In the genomic region with DNA sequence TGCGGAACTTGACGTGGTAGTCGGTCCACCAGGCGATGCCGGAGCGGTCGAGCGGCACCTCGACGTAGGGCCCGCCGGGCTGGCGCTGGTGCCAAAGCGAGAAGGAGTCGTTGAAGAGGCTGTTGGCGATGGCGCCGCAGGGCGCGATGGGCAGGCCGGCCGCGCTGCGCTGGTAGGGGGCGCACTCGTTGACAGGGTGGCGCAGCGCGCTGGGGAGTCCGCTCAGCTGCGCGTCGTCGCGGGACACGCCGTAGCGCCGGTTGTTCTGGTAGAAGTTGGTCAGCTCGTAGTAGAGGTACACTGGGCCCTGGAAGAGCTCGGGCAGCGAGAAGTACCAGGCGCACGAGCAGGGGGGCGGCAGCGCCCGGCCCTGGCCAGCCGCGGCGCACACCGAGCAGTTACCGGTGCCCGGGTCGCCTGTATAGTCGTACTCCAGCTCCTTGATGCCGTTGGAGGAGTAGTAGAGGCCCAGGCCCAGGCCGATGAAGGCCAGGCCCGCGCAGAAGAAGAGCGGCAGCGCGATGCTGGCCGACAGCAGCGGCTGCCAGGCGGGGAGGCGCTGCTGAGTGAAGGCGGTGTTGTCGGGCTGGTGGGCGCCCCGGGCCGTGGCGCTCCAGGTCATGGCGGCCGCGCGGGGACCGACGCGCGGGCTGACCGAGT, we compare ENCODE assay signal across 9 cellular contexts. TPM values are rescaled to one million over a fixed set of nuclear protein-coding genes. Genes with fewer than 3 reads are reported as not detected.
DNase-seq lines count a peak whose midpoint lies in the region; ATAC-seq and TF ChIP-seq lines count a peak whose summit lies in the region.
"Had no signal": no experiment of that assay in that cellular context is flagged by ENCODE, and none has a peak within 500 bp of the region (broad histone marks: within the 10 kb centered on the region; RNA-seq: fewer than 3 reads in every experiment).

No MANE protein-coding gene starts in this region.

- ATAC-seq in HG02610 (IDR thresholded peaks at IDR 0.05; ENCODE audit: unreplicated experiment) (peak; percentile 63), activated B cell treated with CpG ODN at 0.5 μM for 24 hours (ENCODE audit: low read depth) (peak; percentile 73)

- H3K27ac Mint-ChIP-seq in activated B cell treated with CpG ODN at 0.5 μM for 24 hours, result no peak overlapping the region

- in situ Hi-C loops in mammary epithelial cell (cut with MboI; ENCODE audit: low sequenced_read_pairs in 2 of 2), result loop anchor here (25.0 kb wide), 3 partner anchors 457 to 832 kb away; no protein-coding TSS in a partner anchor

- H3K36me3 ChIP-seq in mammary epithelial cell (ENCODE audit: insufficient read depth, low read length) (no peaks in the 10 kb centered on the region), Karpas-422 (ENCODE audit: insufficient read depth, low read length) (no peaks in the 10 kb centered on the region)

- no peaks in the 10 kb centered on the region for H3K9me2 ChIP-seq in Karpas-422 (replicated peaks; ENCODE audit: insufficient read depth, low read length)

- H3K4me3 ChIP-seq in mammary epithelial cell (replicated peaks in 1 of 3; ENCODE audit: insufficient read depth in 1 of 3, low read depth in 2 of 3, low read length in 3 of 3), result peak overlapping the region; percentile 59 to 83 (median 69)
- H3K4me3 ChIP-seq in Karpas-422 (ENCODE audit: low read length), result no peak overlapping the region

- no peaks in the 10 kb centered on the region for H3K27me3 ChIP-seq in mammary epithelial cell (ENCODE audit: insufficient read depth, low read length)
- no peaks in the 10 kb centered on the region for H3K27me3 ChIP-seq in Karpas-422 (ENCODE audit: low read length)

- peaks cover 37% of the 10 kb centered on the region for H3K79me2 ChIP-seq in mammary epithelial cell (ENCODE audit: insufficient read depth, low read length)
- H3K79me2 ChIP-seq in Karpas-422 (ENCODE audit: low read length), result no peaks in the 10 kb centered on the region

- peaks cover 13% of the 10 kb centered on the region for H3K4me1 Mint-ChIP-seq in activated B cell treated with CpG ODN at 0.5 μM for 24 hours

- H3K4me3 Mint-ChIP-seq in activated B cell treated with CpG ODN at 0.5 μM for 24 hours, result peak overlapping the region; percentile 80

- 2% methylated on average over 13 of the region's 81 CpGs for WGBS in mammary epithelial cell (ENCODE audit: low coverage, missing lambda C conversion rate)

- H3K27ac ChIP-seq in mammary epithelial cell (ENCODE audit: insufficient read depth, low read depth, low read length) (peak overlapping the region; percentile 96), Karpas-422 (ENCODE audit: low read length) (no peak overlapping the region)

- no peaks in the 10 kb centered on the region for H3K9me3 Mint-ChIP-seq in activated B cell treated with CpG ODN at 0.5 μM for 24 hours

- H3K27me3 Mint-ChIP-seq in activated B cell treated with CpG ODN at 0.5 μM for 24 hours, result peaks cover 42% of the 10 kb centered on the region

- H3K9me3 ChIP-seq in mammary epithelial cell (replicated peaks; ENCODE audit: insufficient read depth, low read length) (no peaks in the 10 kb centered on the region), Karpas-422 (ENCODE audit: low read length) (no peaks in the 10 kb centered on the region)

- dilution Hi-C loops in mammary epithelial cell (cut with HindIII; ENCODE audit: low sequenced_read_pairs), result no loop called here

- peak overlapping the region; percentile 92 for H2AFZ ChIP-seq in mammary epithelial cell (ENCODE audit: low read depth, low read length)
- no peak overlapping the region for H2AFZ ChIP-seq in Karpas-422 (ENCODE audit: low read length)

- CTCF ChIA-PET in activated B cell treated with CpG ODN at 0.5 μM for 24 hours (lab: Charles Lee) (no interaction called here), mammary epithelial cell (lab: Charles Lee; ENCODE audit: low non-redundant PET) (interaction anchor here (0.7 kb wide), 1 partner anchor 60 kb away, joined by 3 read pairs; no protein-coding TSS in a partner anchor)

- no TSS peak for BruUV-seq in mammary epithelial cell (replicated peaks; lab: Mats Ljungman, UMichigan)

- H3K4me2 ChIP-seq in mammary epithelial cell (ENCODE audit: insufficient read depth, low read depth, low read length), result peak overlapping the region; percentile 86
- H3K4me2 ChIP-seq in Karpas-422 (ENCODE audit: low read depth, low read length, poor library complexity, severe bottlenecking), result no peak overlapping the region

- peak overlapping the region; percentile 80 for H3K9ac ChIP-seq in mammary epithelial cell (ENCODE audit: insufficient read depth, low read length)
- H3K9ac ChIP-seq in Karpas-422 (ENCODE audit: low read length), result no peak overlapping the region

- TF ChIP-seq CTCF in activated B cell treated with CpG ODN at 0.5 μM for 24 hours (IDR thresholded peaks at IDR 0.05), result no peak
- peak; percentile 26 to 63 for TF ChIP-seq CTCF in mammary epithelial cell (conservative IDR thresholded peaks at IDR 0.05 in 1 of 2, IDR thresholded peaks at IDR 0.05 in 1 of 2; ENCODE audit: extremely low read depth in 1 of 2, insufficient read depth in 1 of 2, low read depth in 1 of 2, low read length in 2 of 2)

- intact Hi-C loops in activated B cell treated with CpG ODN at 0.5 μM for 24 hours (cut with micrococcal nuclease) (no loop called here), mammary epithelial cell (cut with micrococcal nuclease) (loop anchor here (5.0 kb wide), 1 partner anchor 42 kb away; a partner anchor contains a TSS)

- H3K36me3 Mint-ChIP-seq in activated B cell treated with CpG ODN at 0.5 μM for 24 hours (ENCODE audit: low read depth), result no peaks in the 10 kb centered on the region

- H3K4me1 ChIP-seq in mammary epithelial cell (ENCODE audit: insufficient read depth, low read length), result peaks cover 22% of the 10 kb centered on the region
- peaks cover 5% of the 10 kb centered on the region for H3K4me1 ChIP-seq in Karpas-422 (ENCODE audit: low read length)

- H4K20me1 ChIP-seq in mammary epithelial cell (ENCODE audit: insufficient read depth, low read length), result no peaks in the 10 kb centered on the region
- H4K20me1 ChIP-seq in Karpas-422 (ENCODE audit: insufficient read depth, low read depth, low read length), result no peaks in the 10 kb centered on the region

- POLR2A ChIA-PET in activated B cell treated with CpG ODN at 0.5 μM for 24 hours (lab: Charles Lee), result no interaction called here

- peak; percentile 47 for DNase-seq in 8988T
- DNase-seq in activated B cell treated with CpG ODN at 0.5 μM for 24 hours, result peak; percentile 39
- peak; percentile 18 for DNase-seq in mammary epithelial cell
- DNase-seq in kidney tubule cell (ENCODE audit: low spot score), result peak; percentile 50
- DNase-seq in stimulated activated CD4-positive, alpha-beta T cell treated with anti-CD3 and anti-CD28 coated beads, Interleukin-1b, Interleukin-23, amount 100 ng/mL, for 4 hours (ENCODE audit: low read depth in 2 of 2), result peak; percentile 73 to 77
- DNase-seq in HuH-7.5 (ENCODE audit: low spot score), result no peak
- DNase-seq in Karpas-422, result no peak

RNA-seq across cellular contexts. Expression of a gene that starts 0.5 kb away (rescaled TPM):
- not detected in 2 replicates for total RNA-seq in activated B cell treated with CpG ODN at 0.5 μM for 24 hours
- total RNA-seq in mammary epithelial cell, result 10 to 100 TPM; 28.8 to 33.7 TPM
- polyA plus RNA-seq in mammary epithelial cell, result 20.1 TPM
- polyA minus RNA-seq in mammary epithelial cell, result 27.8 TPM
- not detected in 2 replicates for total RNA-seq in Karpas-422 (2014; rRNA removed; shearing (Covaris generic); ENCODE audit: low replicate concordance)
- total RNA-seq: Daoy had no signal

RNA-seq across cellular contexts. Expression of a gene that starts 40.7 kb away (rescaled TPM):
- total RNA-seq in activated B cell treated with CpG ODN at 0.5 μM for 24 hours (4.6 and 4.7 TPM in 2 replicates), mammary epithelial cell (10 to 100 TPM in 1 of 2 donors, 1 to 10 TPM in 1; 8.8 to 16.2 TPM)
- 11.5 TPM for polyA plus RNA-seq in mammary epithelial cell
- 21.2 TPM for polyA minus RNA-seq in mammary epithelial cell
- total RNA-seq in Karpas-422 (2014; rRNA removed; shearing (Covaris generic); ENCODE audit: low replicate concordance), result 3.4 and 7.0 TPM in 2 replicates

Comparison
In these comparisons a context has a peak if more than half of its experiments do, and no peak if none do; other contexts are left out.
1. DNase-seq: peak in 8988T (single experiment), activated B cell treated with CpG ODN at 0.5 μM for 24 hours (single experiment), mammary epithelial cell (single experiment), kidney tubule cell (single experiment) and stimulated activated CD4-positive, alpha-beta T cell treated with anti-CD3 and anti-CD28 coated beads, Interleukin-1b, Interleukin-23, amount 100 ng/mL, for 4 hours (2 of 2); none in HuH-7.5 (single experiment) and Karpas-422 (single experiment).
2. RNA of a gene that starts 0.5 kb away (total RNA-seq): 28.8 to 33.7 TPM in mammary epithelial cell; not detected in activated B cell treated with CpG ODN at 0.5 μM for 24 hours and not detected in Karpas-422; every median in the first group is over 10 times any median in the second.